In the genomic region with DNA sequence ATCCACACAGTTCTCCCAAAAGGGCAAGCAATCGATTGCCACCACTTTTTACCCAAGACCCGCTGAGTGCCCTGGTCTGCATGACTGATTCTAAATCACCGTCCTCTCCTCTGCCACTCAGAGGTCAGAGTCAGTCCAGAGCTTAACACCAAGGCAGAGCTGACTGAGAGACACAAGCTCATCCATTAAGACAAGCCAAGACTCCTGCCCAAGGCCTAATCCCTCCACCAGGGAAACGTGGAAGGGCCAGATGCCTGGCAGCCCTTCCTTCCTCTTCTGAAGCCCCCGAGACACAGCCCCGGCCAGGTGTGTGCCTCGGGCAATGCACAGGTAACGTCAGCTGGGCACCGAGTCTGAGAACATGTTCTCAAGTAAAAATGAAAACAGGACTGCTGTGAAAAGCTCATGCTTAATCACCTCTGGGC, we compare ENCODE assay signal across 15 cellular contexts. TPM values are rescaled to one million over a fixed set of nuclear protein-coding genes. Genes with fewer than 3 reads are reported as not detected.
A peak's percentile ranks its signal among the peaks of the same experiment; 100 is the strongest.
DNase-seq lines count a peak whose midpoint lies in the region; ATAC-seq, FAIRE-seq and TF ChIP-seq lines count a peak whose summit lies in the region.
"Had no signal": no experiment of that assay in that cellular context is flagged by ENCODE, and none has a peak within 500 bp of the region (broad histone marks: within the 10 kb centered on the region; RNA-seq: fewer than 3 reads in every experiment).

No MANE protein-coding gene starts in this region.

- H3K9me2 ChIP-seq in hepatocyte (replicated peaks; ENCODE audit: insufficient read depth), result no peaks in the 10 kb centered on the region

- no peak for TF ChIP-seq CTCF in WERI-Rb-1 (IDR thresholded peaks at IDR 0.05; ENCODE audit: low read depth, low read length)
- TF ChIP-seq CTCF in hepatocyte (IDR thresholded peaks at IDR 0.05; ENCODE audit: poor library complexity), result no peak
- TF ChIP-seq CTCF in progenitor cell of endocrine pancreas (IDR thresholded peaks at IDR 0.05; ENCODE audit: unreplicated experiment), result no peak

- H3K4me1 ChIP-seq in BLaER1, result peaks cover 43% of the 10 kb centered on the region
- peaks cover 5% of the 10 kb centered on the region for H3K4me1 ChIP-seq in hepatocyte (ENCODE audit: insufficient read depth)
- H3K4me1 ChIP-seq: A549 had no signal

- H3K9me3 ChIP-seq in BLaER1, result peaks cover 8% of the 10 kb centered on the region
- no peaks in the 10 kb centered on the region for H3K9me3 ChIP-seq in WERI-Rb-1 (ENCODE audit: severe bottlenecking)
- no peaks in the 10 kb centered on the region for H3K9me3 ChIP-seq in hepatocyte (ENCODE audit: low read depth)
- H3K9me3 ChIP-seq: A549, Caco-2 had no signal

- H2AFZ ChIP-seq in hepatocyte, result no peak overlapping the region

- ATAC-seq in GM21825 (IDR thresholded peaks at IDR 0.05; ENCODE audit: unreplicated experiment), result no peak
- ATAC-seq in HG02623 (IDR thresholded peaks at IDR 0.05; ENCODE audit: unreplicated experiment), result no peak
- ATAC-seq: A549, PC-3 had no signal

- no peaks in the 10 kb centered on the region for H3K36me3 Mint-ChIP-seq in progenitor cell of endocrine pancreas (ENCODE audit: insufficient read depth)

- WGBS in hepatocyte (ENCODE audit: low lambda C conversion rate, missing lambda C conversion rate), result 82% methylated on average over 9 of the region's 9 CpGs

- H3K9me3 Mint-ChIP-seq in progenitor cell of endocrine pancreas (ENCODE audit: low read depth), result no peaks in the 10 kb centered on the region

- H3K27me3 Mint-ChIP-seq in progenitor cell of endocrine pancreas, result no peaks in the 10 kb centered on the region

- H3K27ac ChIP-seq in BLaER1 (no peak overlapping the region), WERI-Rb-1 (peak overlapping the region; percentile 16; the same call in 1 of the 2 replicates), hepatocyte (peak overlapping the region; percentile 31)
- H3K27ac ChIP-seq: A549 had no signal

- H3K4me3 ChIP-seq in BLaER1, result no peak overlapping the region
- H3K4me3 ChIP-seq in WERI-Rb-1 (ENCODE audit: low read depth, low read length), result no peak overlapping the region
- H3K4me3 ChIP-seq in hepatocyte, result no peak overlapping the region
- H3K4me3 ChIP-seq: A549 had no signal

- peaks cover 90% of the 10 kb centered on the region for H3K79me2 ChIP-seq in hepatocyte

- no peak for FAIRE-seq in GM19239 (lab: Jason Lieb, UNC)
- FAIRE-seq: A549, HTR-8/SVneo had no signal

- H3K27me3 ChIP-seq in BLaER1 (no peaks in the 10 kb centered on the region), WERI-Rb-1 (ENCODE audit: insufficient read depth, low read depth, severe bottlenecking) (no peaks in the 10 kb centered on the region), hepatocyte (no peaks in the 10 kb centered on the region)

- H3K9ac ChIP-seq in BLaER1, result no peak overlapping the region

- H3K4me1 Mint-ChIP-seq in progenitor cell of endocrine pancreas (ENCODE audit: low read depth), result peaks cover 18% of the 10 kb centered on the region

- H4K20me1 ChIP-seq in BLaER1 (peaks cover 100% of the 10 kb centered on the region), hepatocyte (ENCODE audit: insufficient read depth, poor library complexity, severe bottlenecking) (peaks cover 59% of the 10 kb centered on the region)

- H3K4me2 ChIP-seq in BLaER1 (peak overlapping the region; percentile 21; the same call in 1 of the 2 replicates), hepatocyte (no peak overlapping the region)
- H3K4me2 ChIP-seq: A549 had no signal

- peaks cover 13% of the 10 kb centered on the region; the same call in 1 of the 2 replicates for H3K36me3 ChIP-seq in BLaER1
- H3K36me3 ChIP-seq in WERI-Rb-1, result no peaks in the 10 kb centered on the region
- H3K36me3 ChIP-seq in hepatocyte (replicated peaks; ENCODE audit: insufficient read depth, low read depth), result no peaks in the 10 kb centered on the region

- H3K4me3 Mint-ChIP-seq in progenitor cell of endocrine pancreas (ENCODE audit: low read depth), result no peak overlapping the region

- peak overlapping the region; percentile 83 for H3K27ac Mint-ChIP-seq in progenitor cell of endocrine pancreas

- DNase-seq in WERI-Rb-1 (peak; percentile 55), hepatocyte (ENCODE audit: low spot score) (no peak), progenitor cell of endocrine pancreas (ENCODE audit: low spot score, unreplicated experiment) (no peak), GM19239 (ENCODE audit: insufficient read length, low spot score) (no peak)
- DNase-seq: HCEC 1CT; NCI-H1436 treated with DMSO at 0.1 percent for 48 hours; NCI-H2081; NK-92 treated with Interleukin-12 subunit alpha and Interleukin-12 subunit beta, amount 100 ng/mL, for 24 hours; PC-3 had no signal

RNA-seq across cellular contexts. Expression of a gene that starts 51.7 kb away (rescaled TPM):
- 9.9 and 12.8 TPM in 2 replicates for total RNA-seq in hepatocyte
- 11.1 and 13.2 TPM in 2 replicates for polyA plus RNA-seq in hepatocyte
- 26.3 and 27.2 TPM in 2 replicates for total RNA-seq in progenitor cell of endocrine pancreas
